ENCODE assay signal across 21 cellular contexts in genomic region chr1:178625695-178626094, GRCh38.
DNase-seq lines count a peak whose midpoint lies in the region; ATAC-seq and TF ChIP-seq lines count a peak whose summit lies in the region.
"Had no signal": no experiment of that assay in that cellular context is flagged by ENCODE, and none has a peak within 500 bp of the region (broad histone marks: within the 10 kb centered on the region; RNA-seq: fewer than 3 reads in every experiment).

No MANE protein-coding gene starts in this region.

- H3K36me3 ChIP-seq in HEK293 (ENCODE audit: control insufficient read depth in 2 of 2, insufficient read depth in 1 of 2, low read length in 2 of 2) (no peaks in the 10 kb centered on the region), RWPE2 (ENCODE audit: low read depth) (no peaks in the 10 kb centered on the region), stomach (no peaks in the 10 kb centered on the region)
- H3K36me3 ChIP-seq: SJSA1 had no signal

- TF ChIP-seq CTCF in HEK293 (tag by site-specific recombination; IDR thresholded peaks at IDR 0.05) (no peak), RWPE2 (IDR thresholded peaks at IDR 0.05; ENCODE audit: poor library complexity, severe bottlenecking) (no peak), stomach (IDR thresholded peaks at IDR 0.05) (no peak)

- CTCF ChIA-PET in HEK293 (lab: Yijun Ruan, JAX), result interaction anchor here (0.5 kb wide), 1 partner anchor 13 kb away, joined by 5 read pairs; no protein-coding TSS in a partner anchor

- peak overlapping the region; percentile 29 for H3K27ac Mint-ChIP-seq in stimulated activated memory B cell treated with anti-CD40 and anti-IgM and Interleukin-4, amounts not matched to agents 10 μg/mL and 1 μg/mL and 100 μg/mL, for 72 hours
- H3K27ac Mint-ChIP-seq: HFFc6, IgD-negative memory B cell had no signal

- peaks cover 5% of the 10 kb centered on the region for H3K36me3 Mint-ChIP-seq in stimulated activated memory B cell treated with anti-CD40 and anti-IgM and Interleukin-4, amounts not matched to agents 10 μg/mL and 1 μg/mL and 100 μg/mL, for 72 hours
- H3K36me3 Mint-ChIP-seq: CD14-positive monocyte had no signal

- peaks cover 41% of the 10 kb centered on the region for H3K4me1 Mint-ChIP-seq in stimulated activated memory B cell treated with anti-CD40 and anti-IgM and Interleukin-4, amounts not matched to agents 10 μg/mL and 1 μg/mL and 100 μg/mL, for 72 hours

- no peak overlapping the region for H3K27ac ChIP-seq in HEK293 (ENCODE audit: extremely low read depth, low read depth, low read length)
- H3K27ac ChIP-seq in RWPE2 (ENCODE audit: poor library complexity, severe bottlenecking), result no peak overlapping the region
- H3K27ac ChIP-seq in stomach, result no peak overlapping the region
- H3K27ac ChIP-seq: RWPE1, SJSA1 had no signal

- H3K9me3 Mint-ChIP-seq in stimulated activated memory B cell treated with anti-CD40 and anti-IgM and Interleukin-4, amounts not matched to agents 10 μg/mL and 1 μg/mL and 100 μg/mL, for 72 hours, result no peaks in the 10 kb centered on the region
- H3K9me3 Mint-ChIP-seq: HFFc6 had no signal

- WGBS in stomach, 5 donors, result 8 to 51% (median 24%) methylated on average over 1 of the region's 1 CpG

- H3K9me3 ChIP-seq in HEK293 (ENCODE audit: control insufficient read depth, insufficient read depth, low read depth, low read length) (no peaks in the 10 kb centered on the region), RWPE2 (ENCODE audit: severe bottlenecking) (no peaks in the 10 kb centered on the region), stomach (peaks cover 0 to under 1% (median 0%) of the 10 kb centered on the region in 4 donors)
- H3K9me3 ChIP-seq: SJSA1 had no signal

- intact Hi-C loops in stomach (cut with DNase I; ENCODE audit: low total_unique reads), result no loop called here

- H3K4me3 Mint-ChIP-seq in stimulated activated memory B cell treated with anti-CD40 and anti-IgM and Interleukin-4, amounts not matched to agents 10 μg/mL and 1 μg/mL and 100 μg/mL, for 72 hours, result no peak overlapping the region
- H3K4me3 Mint-ChIP-seq: CD14-positive monocyte, HFFc6 had no signal

- no peak for TF ChIP-seq POLR2A in stomach (IDR thresholded peaks at IDR 0.05)

- no peaks in the 10 kb centered on the region for H3K4me1 ChIP-seq in HEK293 (ENCODE audit: control insufficient read depth, insufficient read depth, low read length)
- H3K4me1 ChIP-seq in RWPE2 (ENCODE audit: insufficient read depth, poor library complexity, severe bottlenecking), result no peaks in the 10 kb centered on the region
- no peaks in the 10 kb centered on the region for H3K4me1 ChIP-seq in stomach

- H3K27me3 Mint-ChIP-seq in stimulated activated memory B cell treated with anti-CD40 and anti-IgM and Interleukin-4, amounts not matched to agents 10 μg/mL and 1 μg/mL and 100 μg/mL, for 72 hours, result no peaks in the 10 kb centered on the region

- TF ChIP-seq EP300 in stomach (IDR thresholded peaks at IDR 0.05), result no peak

- DNase-seq in RWPE2 (ENCODE audit: low spot score), result no peak
- DNase-seq in islet precursor cell, result peak; percentile 66
- no peak for DNase-seq in glomerular visceral epithelial cell (ENCODE audit: extremely low spot score)
- no peak for DNase-seq in stomach
- DNase-seq: AML-193, DMS153, EL, HFFc6, Kasumi-1, NCI-H1105 treated with DMSO at 0.1 percent for 48 hours, NCI-H1694 treated with DMSO at 0.1 percent for 48 hours, NCI-H2171, NCI-H748 treated with DMSO at 0.1 percent for 48 hours, PC-3 had no signal

- POLR2A ChIA-PET in HEK293 (lab: Yijun Ruan, JAX), result no interaction called here

- H3K27me3 ChIP-seq in RWPE2 (ENCODE audit: insufficient read depth, poor library complexity, severe bottlenecking), result no peaks in the 10 kb centered on the region
- no peaks in the 10 kb centered on the region for H3K27me3 ChIP-seq in stomach
- H3K27me3 ChIP-seq: SJSA1 had no signal

- no peak overlapping the region for H3K4me3 ChIP-seq in HEK293 (ENCODE audit: low read depth, low read length)
- H3K4me3 ChIP-seq in RWPE2 (ENCODE audit: severe bottlenecking), result no peak overlapping the region
- no peak overlapping the region for H3K4me3 ChIP-seq in stomach
- H3K4me3 ChIP-seq: SJSA1 had no signal

- ATAC-seq in RWPE2 (ENCODE audit: low read depth) (0 out of 3 replicates have a peak, but pooled peaks have one; percentile 31), GM21717 (IDR thresholded peaks at IDR 0.05; ENCODE audit: unreplicated experiment) (no peak)
- ATAC-seq in stimulated activated memory B cell treated with anti-CD40 and anti-IgM and Interleukin-4, amounts not matched to agents 10 μg/mL and 1 μg/mL and 100 μg/mL, for 72 hours, result no peak
- ATAC-seq: PC-3 had no signal

TF ChIP-seq in HEK293, 187 proteins besides CTCF, POLR2A, EP300 and RAD21:
- TF ChIP-seq ZNF138 (tag by site-specific recombination; IDR thresholded peaks at IDR 0.05; ENCODE audit: borderline replicate concordance), result no peak
- peak; percentile 50 for TF ChIP-seq PRDM1 (tag by site-specific recombination; IDR thresholded peaks at IDR 0.05)
